Comparison of ENCODE assay signal across 8 cellular contexts in the genomic region with DNA sequence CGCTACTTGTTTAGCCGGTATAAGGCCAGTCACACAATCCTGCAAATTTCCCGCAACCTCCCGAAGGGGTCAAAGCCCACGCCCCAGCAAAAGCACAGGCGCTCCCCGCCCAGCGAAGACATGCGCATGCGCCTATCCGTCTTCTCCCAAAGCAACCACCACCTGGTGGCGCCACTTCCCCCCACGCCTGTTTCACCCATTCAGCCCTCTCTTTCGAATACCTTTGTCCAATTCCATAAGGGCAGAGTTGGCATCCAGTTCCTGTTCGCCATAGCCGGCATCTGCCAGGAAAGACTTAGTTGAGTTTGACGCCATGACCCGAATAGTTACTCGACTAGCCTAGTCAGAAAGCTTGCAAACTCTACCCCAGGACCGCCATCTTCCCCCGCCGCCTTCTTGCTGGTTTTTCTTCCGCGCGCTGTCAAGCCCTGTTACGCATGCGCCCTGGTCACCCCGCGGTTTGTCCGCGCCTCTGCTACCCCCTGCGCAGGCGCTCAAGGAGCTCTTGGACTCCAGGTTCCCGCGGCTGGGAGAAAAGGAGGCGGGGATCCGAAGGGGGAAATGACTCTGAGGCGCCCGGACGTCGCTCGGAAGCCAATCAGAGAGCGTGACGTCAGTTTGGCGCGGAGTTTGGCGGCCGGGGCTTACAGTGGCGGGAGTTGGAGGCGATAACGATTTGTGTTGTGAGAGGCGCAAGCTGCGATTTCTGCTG. TPM values are rescaled to one million over a fixed set of nuclear protein-coding genes. Genes with fewer than 3 reads are reported as not detected.
DNase-seq lines count a peak whose midpoint lies in the region; ATAC-seq, FAIRE-seq and TF ChIP-seq lines count a peak whose summit lies in the region.

A gene with protein sequence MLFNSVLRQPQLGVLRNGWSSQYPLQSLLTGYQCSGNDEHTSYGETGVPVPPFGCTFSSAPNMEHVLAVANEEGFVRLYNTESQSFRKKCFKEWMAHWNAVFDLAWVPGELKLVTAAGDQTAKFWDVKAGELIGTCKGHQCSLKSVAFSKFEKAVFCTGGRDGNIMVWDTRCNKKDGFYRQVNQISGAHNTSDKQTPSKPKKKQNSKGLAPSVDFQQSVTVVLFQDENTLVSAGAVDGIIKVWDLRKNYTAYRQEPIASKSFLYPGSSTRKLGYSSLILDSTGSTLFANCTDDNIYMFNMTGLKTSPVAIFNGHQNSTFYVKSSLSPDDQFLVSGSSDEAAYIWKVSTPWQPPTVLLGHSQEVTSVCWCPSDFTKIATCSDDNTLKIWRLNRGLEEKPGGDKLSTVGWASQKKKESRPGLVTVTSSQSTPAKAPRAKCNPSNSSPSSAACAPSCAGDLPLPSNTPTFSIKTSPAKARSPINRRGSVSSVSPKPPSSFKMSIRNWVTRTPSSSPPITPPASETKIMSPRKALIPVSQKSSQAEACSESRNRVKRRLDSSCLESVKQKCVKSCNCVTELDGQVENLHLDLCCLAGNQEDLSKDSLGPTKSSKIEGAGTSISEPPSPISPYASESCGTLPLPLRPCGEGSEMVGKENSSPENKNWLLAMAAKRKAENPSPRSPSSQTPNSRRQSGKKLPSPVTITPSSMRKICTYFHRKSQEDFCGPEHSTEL (plus strand): TSS at position 626 of the 712 bp plus-strand sequence. CDS start 143 bp downstream, outside the sequence.
A gene with protein sequence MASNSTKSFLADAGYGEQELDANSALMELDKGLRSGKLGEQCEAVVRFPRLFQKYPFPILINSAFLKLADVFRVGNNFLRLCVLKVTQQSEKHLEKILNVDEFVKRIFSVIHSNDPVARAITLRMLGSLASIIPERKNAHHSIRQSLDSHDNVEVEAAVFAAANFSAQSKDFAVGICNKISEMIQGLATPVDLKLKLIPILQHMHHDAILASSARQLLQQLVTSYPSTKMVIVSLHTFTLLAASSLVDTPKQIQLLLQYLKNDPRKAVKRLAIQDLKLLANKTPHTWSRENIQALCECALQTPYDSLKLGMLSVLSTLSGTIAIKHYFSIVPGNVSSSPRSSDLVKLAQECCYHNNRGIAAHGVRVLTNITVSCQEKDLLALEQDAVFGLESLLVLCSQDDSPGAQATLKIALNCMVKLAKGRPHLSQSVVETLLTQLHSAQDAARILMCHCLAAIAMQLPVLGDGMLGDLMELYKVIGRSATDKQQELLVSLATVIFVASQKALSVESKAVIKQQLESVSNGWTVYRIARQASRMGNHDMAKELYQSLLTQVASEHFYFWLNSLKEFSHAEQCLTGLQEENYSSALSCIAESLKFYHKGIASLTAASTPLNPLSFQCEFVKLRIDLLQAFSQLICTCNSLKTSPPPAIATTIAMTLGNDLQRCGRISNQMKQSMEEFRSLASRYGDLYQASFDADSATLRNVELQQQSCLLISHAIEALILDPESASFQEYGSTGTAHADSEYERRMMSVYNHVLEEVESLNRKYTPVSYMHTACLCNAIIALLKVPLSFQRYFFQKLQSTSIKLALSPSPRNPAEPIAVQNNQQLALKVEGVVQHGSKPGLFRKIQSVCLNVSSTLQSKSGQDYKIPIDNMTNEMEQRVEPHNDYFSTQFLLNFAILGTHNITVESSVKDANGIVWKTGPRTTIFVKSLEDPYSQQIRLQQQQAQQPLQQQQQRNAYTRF (minus strand): TSS at position 435 of the 712 bp plus-strand sequence. CDS start 120 bp downstream, at position 315.

- peaks cover 56% of the 10 kb centered on the region for H3K4me1 Mint-ChIP-seq in activated CD4-positive, alpha-beta T cell treated with anti-CD3 and anti-CD28 coated beads for 36 hours

- peak within 1 kb of the TSS; percentile 85 for H3K4me3 Mint-ChIP-seq in activated CD4-positive, alpha-beta T cell treated with anti-CD3 and anti-CD28 coated beads for 36 hours

- peak; percentile 66 for ATAC-seq in HG03457 (IDR thresholded peaks at IDR 0.05; ENCODE audit: unreplicated experiment)
- peak; percentile 83 for ATAC-seq in activated CD4-positive, alpha-beta T cell treated with anti-CD3 and anti-CD28 coated beads for 36 hours

- peak within 1 kb of the TSS; percentile 91 for H3K4me2 ChIP-seq in BLaER1

- H3K27ac Mint-ChIP-seq in activated CD4-positive, alpha-beta T cell treated with anti-CD3 and anti-CD28 coated beads for 36 hours, result peak within 1 kb of the TSS; percentile 100

- H3K4me3 ChIP-seq in BLaER1, result peak within 1 kb of the TSS; percentile 92
- peak within 1 kb of the TSS; percentile 91 for H3K4me3 ChIP-seq in choroid plexus epithelial cell (ENCODE audit: low read depth, low read length)
- peak within 1 kb of the TSS; percentile 85 to 87 for H3K4me3 ChIP-seq in kidney (ENCODE audit: low read length in 2 of 2)

- no peaks in the 10 kb centered on the region for H3K9me3 Mint-ChIP-seq in activated CD4-positive, alpha-beta T cell treated with anti-CD3 and anti-CD28 coated beads for 36 hours (ENCODE audit: low read depth)

- no peaks in the 10 kb centered on the region for H3K27me3 Mint-ChIP-seq in activated CD4-positive, alpha-beta T cell treated with anti-CD3 and anti-CD28 coated beads for 36 hours

- peak within 1 kb of the TSS; percentile 92 for H3K27ac ChIP-seq in BLaER1
- peak within 1 kb of the TSS; percentile 87 for H3K27ac ChIP-seq in kidney (ENCODE audit: low read depth in 2 of 2, low read length in 2 of 2)

- peaks cover 77% of the 10 kb centered on the region for H3K4me1 ChIP-seq in BLaER1
- H3K4me1 ChIP-seq in kidney (ENCODE audit: control insufficient read depth in 1 of 2, insufficient read depth in 1 of 2, low read depth in 1 of 2, low read length in 2 of 2), result peaks cover 0 to 7% of the 10 kb centered on the region in 2 donors

- POLR2A ChIA-PET in activated CD4-positive, alpha-beta T cell treated with anti-CD3 and anti-CD28 coated beads for 36 hours (lab: Charles Lee), result interaction anchor here (0.6 to 2.4 kb wide), 13 partner anchors 13 to 1589 kb away, joined by 3 to 11 read pairs (median 5); a partner anchor contains a TSS

- DNase-seq in GM19239 (ENCODE audit: insufficient read length, low spot score), result peak; percentile 76
- DNase-seq in NCI-H524 (lab: John Stamatoyannopoulos, UW), result peak; percentile 98 to 99
- DNase-seq in activated CD4-positive, alpha-beta T cell treated with anti-CD3 and anti-CD28 coated beads for 36 hours, result peak; percentile 99
- peak; percentile 99 for DNase-seq in choroid plexus epithelial cell (ENCODE audit: low read depth)
- peak; percentile 100 for DNase-seq in kidney
- peak; percentile 99 for DNase-seq in stimulated activated CD4-positive, alpha-beta T cell treated with anti-CD3 and anti-CD28 coated beads, Interleukin-15, amount 100 ng/mL, for 24 hours

- intact Hi-C loops in activated CD4-positive, alpha-beta T cell treated with anti-CD3 and anti-CD28 coated beads for 36 hours (cut with DNase I, micrococcal nuclease), result loop anchor here (1.0 to 10.0 kb wide), 21 partner anchors 23 to 980 kb away; a partner anchor contains a TSS
- intact Hi-C loops in kidney (cut with DNase I), result no loop called here

- H4K20me1 ChIP-seq in BLaER1, result peaks cover 37% of the 10 kb centered on the region

- TF ChIP-seq CTCF in choroid plexus epithelial cell (conservative IDR thresholded peaks at IDR 0.05; ENCODE audit: low read depth, low read length) (peak; percentile 89), kidney (IDR thresholded peaks at IDR 0.05; ENCODE audit: borderline replicate concordance, extremely low read depth, insufficient read depth) (peak; percentile 64)

- peaks cover 40% of the 10 kb centered on the region for H3K36me3 ChIP-seq in BLaER1
- no peaks in the 10 kb centered on the region for H3K36me3 ChIP-seq in kidney (ENCODE audit: control insufficient read depth in 1 of 2, insufficient read depth in 2 of 2, low read length in 2 of 2)

- H3K36me3 Mint-ChIP-seq in activated CD4-positive, alpha-beta T cell treated with anti-CD3 and anti-CD28 coated beads for 36 hours (ENCODE audit: low read depth), result peaks cover 47% of the 10 kb centered on the region

- peak within 1 kb of the TSS; percentile 94 for H3K9ac ChIP-seq in BLaER1
- peak within 1 kb of the TSS; percentile 79 to 86 for H3K9ac ChIP-seq in kidney (ENCODE audit: low read length in 2 of 2)

- no peaks in the 10 kb centered on the region for H3K9me3 ChIP-seq in BLaER1
- no peaks in the 10 kb centered on the region for H3K9me3 ChIP-seq in kidney (ENCODE audit: control insufficient read depth in 1 of 2, low read length in 2 of 2)

- H3K27me3 ChIP-seq in BLaER1, result no peaks in the 10 kb centered on the region

- FAIRE-seq in GM19239 (lab: Jason Lieb, UNC), result peak; percentile 99
- FAIRE-seq in kidney (lab: Jason Lieb, UNC), result peak; percentile 96

- CTCF ChIA-PET in activated CD4-positive, alpha-beta T cell treated with anti-CD3 and anti-CD28 coated beads for 36 hours (lab: Charles Lee), result interaction anchor here (0.5 to 3.3 kb wide), 53 partner anchors 9 to 822 kb away, joined by 3 to 26 read pairs (median 4); no protein-coding TSS in a partner anchor

RNA-seq across cellular contexts. Expression of the first gene that starts in this region (rescaled TPM):
- 100 to 1,000 TPM in 1 of 2 experiments, 10 to 100 TPM in 1; 82.1 to 114 TPM for total RNA-seq in activated CD4-positive, alpha-beta T cell treated with anti-CD3 and anti-CD28 coated beads for 36 hours
- total RNA-seq in kidney, result 2.0 TPM
- polyA plus RNA-seq in kidney (ENCODE audit: insufficient read depth, low read depth, low replicate concordance), result not detected

RNA-seq across cellular contexts. Expression of the second gene that starts in this region (rescaled TPM):
- 10 to 100 TPM; 23.7 to 28.6 TPM for total RNA-seq in activated CD4-positive, alpha-beta T cell treated with anti-CD3 and anti-CD28 coated beads for 36 hours
- total RNA-seq in kidney, result 9.8 TPM
- polyA plus RNA-seq in kidney (ENCODE audit: insufficient read depth, low read depth, low replicate concordance), result 5.1 TPM

Comparison
In these comparisons a context has a peak if more than half of its experiments do, and no peak if none do; other contexts are left out.
1. Peak in every context shown above with its lines: DNase-seq, ATAC-seq, H3K4me3 ChIP-seq and H3K27ac ChIP-seq.
2. RNA of the first gene that starts in this region (total RNA-seq): 82.1 to 114 TPM in activated CD4-positive, alpha-beta T cell treated with anti-CD3 and anti-CD28 coated beads for 36 hours; 2.0 TPM in kidney (single experiment); every median in the first group is over 10 times any median in the second.